ENCODE assay signal across 8 cellular contexts in genomic region chr16:18788828-18789514, GRCh38. TPM values are rescaled to one million over a fixed set of nuclear protein-coding genes. Genes with fewer than 3 reads are reported as not detected.
A peak's percentile ranks its signal among the peaks of the same experiment; 100 is the strongest.
DNase-seq lines count a peak whose midpoint lies in the region; ATAC-seq and TF ChIP-seq lines count a peak whose summit lies in the region.

No MANE protein-coding gene starts in this region.

- no peaks in the 10 kb centered on the region for H3K9me3 ChIP-seq in SJCRH30 (replicated peaks)

- no peak for TF ChIP-seq CTCF in GM23338 (conservative IDR thresholded peaks at IDR 0.05; ENCODE audit: low read depth in 2 of 2)
- TF ChIP-seq CTCF in fibroblast of the aortic adventitia (IDR thresholded peaks at IDR 0.05; ENCODE audit: insufficient read depth, low read length): no peak

- peak overlapping the region; percentile 95 for H3K4me3 Mint-ChIP-seq in GM23338

- no peaks in the 10 kb centered on the region for H3K9me3 Mint-ChIP-seq in GM23338

- ATAC-seq in GM23338 (no peak), HG02763 (IDR thresholded peaks at IDR 0.05; ENCODE audit: unreplicated experiment) (no peak), HG03175 (IDR thresholded peaks at IDR 0.05; ENCODE audit: unreplicated experiment) (no peak)

- H3K27me3 Mint-ChIP-seq in GM23338 (ENCODE audit: insufficient read depth, low read depth, poor library complexity): peaks cover 12% of the 10 kb centered on the region

- peaks cover 70% of the 10 kb centered on the region for H3K36me3 ChIP-seq in GM23338 (ENCODE audit: insufficient read depth)
- peaks cover 81% of the 10 kb centered on the region for H3K36me3 ChIP-seq in SJCRH30

- peaks cover 61% of the 10 kb centered on the region for H3F3A ChIP-seq in GM23338 (replicated peaks; ENCODE audit: low read depth)

- H4K20me1 ChIP-seq in GM23338 (replicated peaks; ENCODE audit: insufficient read depth): peaks cover 63% of the 10 kb centered on the region

- H3K27ac ChIP-seq in GM23338 (ENCODE audit: low read depth) (peak overlapping the region; percentile 91), SJCRH30 (peak overlapping the region; percentile 87)

- H2AFZ ChIP-seq in GM23338: no peak overlapping the region

- no peaks in the 10 kb centered on the region for H3K9me2 ChIP-seq in GM23338 (ENCODE audit: insufficient read depth)

- peaks cover 62% of the 10 kb centered on the region for H3K79me2 ChIP-seq in GM23338 (replicated peaks; ENCODE audit: insufficient read depth)

- H3K36me3 Mint-ChIP-seq in GM23338 (ENCODE audit: low read depth): peaks cover 94% of the 10 kb centered on the region

- peaks cover 36% of the 10 kb centered on the region for H3K4me1 Mint-ChIP-seq in GM23338

- DNase-seq in GM23338 (ENCODE audit: low spot score): no peak
- no peak for DNase-seq in SJCRH30
- peak; percentile 28 for DNase-seq in fibroblast of the aortic adventitia (ENCODE audit: low read depth)
- DNase-seq in skeletal muscle cell (ENCODE audit: low read depth): no peak
- DNase-seq in NCI-H187 treated with DMSO at 0.1 percent for 48 hours (lab: John Stamatoyannopoulos, UW): no peak
- no peak for DNase-seq in foreskin melanocyte

- H3K4me1 ChIP-seq in GM23338 (ENCODE audit: insufficient read depth) (peaks cover 29% of the 10 kb centered on the region), SJCRH30 (peaks cover 9% of the 10 kb centered on the region)

- peak overlapping the region; percentile 99 for H3K27ac Mint-ChIP-seq in GM23338

- H3K27me3 ChIP-seq in GM23338 (ENCODE audit: insufficient read depth) (no peaks in the 10 kb centered on the region), SJCRH30 (no peaks in the 10 kb centered on the region)

- peak overlapping the region; percentile 95 for H3K4me2 ChIP-seq in GM23338

- H3K4me3 ChIP-seq in GM23338: peak overlapping the region; percentile 99
- peak overlapping the region; percentile 92 for H3K4me3 ChIP-seq in SJCRH30
- peak overlapping the region; percentile 94 for H3K4me3 ChIP-seq in fibroblast of the aortic adventitia (ENCODE audit: low read depth, low read length)
- H3K4me3 ChIP-seq in skeletal muscle cell (ENCODE audit: low read depth, low read length): peak overlapping the region; percentile 92

TF ChIP-seq in GM23338, 12 proteins besides CTCF, POLR2A, EP300 and RAD21:
- no peak for TF ChIP-seq EZH2phosphoT487 (IDR thresholded peaks at IDR 0.05; ENCODE audit: unreplicated experiment)
- no peak for TF ChIP-seq EZH2 (IDR thresholded peaks at IDR 0.05; ENCODE audit: low read depth, unreplicated experiment)
- TF ChIP-seq POLR2AphosphoS5 (IDR thresholded peaks at IDR 0.05; ENCODE audit: low read depth): no peak
- TF ChIP-seq CREB1 (CRISPR knock-in tag; IDR thresholded peaks at IDR 0.05; ENCODE audit: low read depth): no peak
- TF ChIP-seq REST (IDR thresholded peaks at IDR 0.05; ENCODE audit: unreplicated experiment): no peak
- TF ChIP-seq STAT1 (IDR thresholded peaks at IDR 0.05; ENCODE audit: unreplicated experiment): no peak
- TF ChIP-seq ZNF114 (CRISPR knock-in tag; IDR thresholded peaks at IDR 0.05): no peak
- no peak for TF ChIP-seq ZNF462 (CRISPR knock-in tag; IDR thresholded peaks at IDR 0.05)
- no peak for TF ChIP-seq JUNB (IDR thresholded peaks at IDR 0.05; ENCODE audit: unreplicated experiment)
- TF ChIP-seq NANOG (IDR thresholded peaks at IDR 0.05; ENCODE audit: borderline replicate concordance): no peak

RNA-seq across cellular contexts. Expression of gene RPS15A, which starts 1.2 kb away (rescaled TPM):
- 1,984 and 2,171 TPM in 2 replicates for total RNA-seq in GM23338 (2014; rRNA removed; shearing (Covaris generic))
- polyA plus RNA-seq in GM23338 (2016; fragmentation: Nextera tagmentation; extraction: Ambion mirVana): 2,163 and 2,303 TPM in 2 replicates
- total RNA-seq in SJCRH30 (2014; rRNA removed; shearing (Covaris generic)): 3,616 and 3,934 TPM in 2 replicates
- total RNA-seq in fibroblast of the aortic adventitia (ENCODE audit: low replicate concordance): 187 and 2,964 TPM in 2 replicates

RNA-seq across cellular contexts. Expression of gene ARL6IP1, which starts 12.4 kb away (rescaled TPM):
- total RNA-seq in GM23338 (2014; rRNA removed; shearing (Covaris generic)): 250 and 270 TPM in 2 replicates
- polyA plus RNA-seq in GM23338 (2016; fragmentation: Nextera tagmentation; extraction: Ambion mirVana): 160 and 192 TPM in 2 replicates
- 304 and 310 TPM in 2 replicates for total RNA-seq in SJCRH30 (2014; rRNA removed; shearing (Covaris generic))
- 202 and 240 TPM in 2 replicates for total RNA-seq in fibroblast of the aortic adventitia (ENCODE audit: low replicate concordance)
